In genomic region chr1:9275567-9276034, GRCh38 we compare ENCODE assay signal across 9 cellular contexts. TPM values are rescaled to one million over a fixed set of nuclear protein-coding genes. Genes with fewer than 3 reads are reported as not detected.
DNase-seq lines count a peak whose midpoint lies in the region; TF ChIP-seq lines count a peak whose summit lies in the region.
"Had no signal": no experiment of that assay in that cellular context is flagged by ENCODE, and none has a peak within 500 bp of the region (broad histone marks: within the 10 kb centered on the region; RNA-seq: fewer than 3 reads in every experiment).

No MANE protein-coding gene starts in this region.

- no peak for TF ChIP-seq CTCF in HFFc6 (IDR thresholded peaks at IDR 0.05)

- no peaks in the 10 kb centered on the region; the same call in 1 of the 2 replicates for H3K36me3 Mint-ChIP-seq in HFFc6 (ENCODE audit: low read depth)

- H3K4me1 Mint-ChIP-seq in HFFc6 (ENCODE audit: low read depth): peaks cover 43% of the 10 kb centered on the region

- H3K27me3 Mint-ChIP-seq in HFFc6 (ENCODE audit: insufficient read depth): peaks cover 2% of the 10 kb centered on the region

- H3K4me3 Mint-ChIP-seq in HFFc6: peak overlapping the region; percentile 61
- H3K4me3 Mint-ChIP-seq: neural crest cell had no signal

- peak; percentile 58 for DNase-seq in GM04503 (ENCODE audit: low read depth)
- peak; percentile 84 for DNase-seq in HFFc6
- peak; percentile 39 to 86 for DNase-seq in NCI-H524 (lab: John Stamatoyannopoulos, UW)
- peak; percentile 42 to 79 for DNase-seq in activated CD8-positive, alpha-beta memory T cell treated with anti-CD3 and anti-CD28 coated beads for 4 hours (ENCODE audit: low read depth in 2 of 2)
- DNase-seq in fibroblast of peridontal ligament (ENCODE audit: extremely low read depth): peak; percentile 81
- DNase-seq in stimulated activated CD4-positive, alpha-beta T cell treated with anti-CD3 and anti-CD28 coated beads, Interleukin-4, amount 100 ng/mL, for 24 hours: peak; percentile 79
- no peak for DNase-seq in cerebellar nuclear complex (lab: John Stamatoyannopoulos, UW)
- DNase-seq in NCI-H2227 (lab: John Stamatoyannopoulos, UW; ENCODE audit: unreplicated experiment): no peak

- H3K27ac Mint-ChIP-seq in HFFc6: peak overlapping the region; percentile 80

- no peaks in the 10 kb centered on the region for H3K9me3 Mint-ChIP-seq in HFFc6
- H3K9me3 Mint-ChIP-seq: neural crest cell had no signal

RNA-seq across cellular contexts. Expression of gene SPSB1, which starts 17.1 kb away (rescaled TPM):
- 10 to 100 TPM in 1 of 6 experiments, 1 to 10 TPM in 5; 5.9 to 10.4 (median 8.6) TPM for total RNA-seq in HFFc6 (2021; fragmentation: NEBNext Ultra II Directional; extraction: Animal tissue kit (Norgen Biotek cat#: 25700))

RNA-seq across cellular contexts. Expression of gene H6PD, which starts 41.0 kb away (rescaled TPM):
- 10 to 100 TPM; 14.6 to 19.6 (median 16.1) TPM for total RNA-seq in HFFc6 (2021; fragmentation: NEBNext Ultra II Directional; extraction: Animal tissue kit (Norgen Biotek cat#: 25700))

Comparison
In these comparisons a context has a peak if more than half of its experiments do, and no peak if none do; other contexts are left out.
1. DNase-seq: peak in GM04503 (single experiment), HFFc6 (single experiment), NCI-H524 (2 of 2), activated CD8-positive, alpha-beta memory T cell treated with anti-CD3 and anti-CD28 coated beads for 4 hours (2 of 2), fibroblast of peridontal ligament (single experiment) and stimulated activated CD4-positive, alpha-beta T cell treated with anti-CD3 and anti-CD28 coated beads, Interleukin-4, amount 100 ng/mL, for 24 hours (single experiment); none in cerebellar nuclear complex (0 of 2) and NCI-H2227 (single experiment).